ENCODE assay signal across 11 cellular contexts in genomic region chr5:113202904-113203716, GRCh38.
DNase-seq lines count a peak whose midpoint lies in the region; ATAC-seq and TF ChIP-seq lines count a peak whose summit lies in the region.
"Had no signal": no experiment of that assay in that cellular context is flagged by ENCODE, and none has a peak within 500 bp of the region (broad histone marks: within the 10 kb centered on the region; RNA-seq: fewer than 3 reads in every experiment).

No MANE protein-coding gene starts in this region.

- peaks cover 63% of the 10 kb centered on the region for H3K4me1 ChIP-seq in RWPE2 (ENCODE audit: insufficient read depth, poor library complexity, severe bottlenecking)

- H3K4me3 ChIP-seq in RWPE2 (ENCODE audit: severe bottlenecking) (peak overlapping the region; percentile 3), fibroblast of pulmonary artery (replicated peaks; ENCODE audit: low read depth, low read length) (peak overlapping the region; percentile 23)

- H3K36me3 ChIP-seq in RWPE2 (ENCODE audit: low read depth): no peaks in the 10 kb centered on the region

- TF ChIP-seq CTCF in RWPE2 (IDR thresholded peaks at IDR 0.05; ENCODE audit: poor library complexity, severe bottlenecking) (no peak), fibroblast of pulmonary artery (IDR thresholded peaks at IDR 0.05; ENCODE audit: low read length, missing control alignments) (no peak), neural crest cell (conservative IDR thresholded peaks at IDR 0.05) (no peak)

- DNase-seq in Caki2 (ENCODE audit: low read depth): peak; percentile 32
- peak; percentile 96 for DNase-seq in RWPE2 (ENCODE audit: low spot score)
- DNase-seq in fibroblast of pulmonary artery (ENCODE audit: low read depth): peak; percentile 69
- peak; percentile 53 for DNase-seq in neural crest cell (ENCODE audit: low read depth, low spot score)
- no peak for DNase-seq in NCI-H1092 (lab: John Stamatoyannopoulos, UW)
- no peak for DNase-seq in central memory CD4-positive, alpha-beta T cell
- DNase-seq: activated CD8-positive, alpha-beta memory T cell treated with anti-CD3 and anti-CD28 coated beads, Interleukin-2, amount 10 ng/mL, durations not matched to agents 7 days and 5 days; MM.1S had no signal

- in situ Hi-C loops in Caki2 (cut with HindIII; ENCODE audit: low pct_unique_long_range_greater_than_20kb, low sequenced_read_pairs): no loop called here

- peaks cover 70% of the 10 kb centered on the region for H3K4me1 Mint-ChIP-seq in neural crest cell
- H3K4me1 Mint-ChIP-seq: activated CD8-positive, alpha-beta memory T cell treated with anti-CD3 and anti-CD28 coated beads, Interleukin-2, amount 10 ng/mL, durations not matched to agents 7 days and 5 days had no signal

- H3K4me3 Mint-ChIP-seq in neural crest cell: peak overlapping the region; percentile 82
- H3K4me3 Mint-ChIP-seq: activated CD8-positive, alpha-beta memory T cell treated with anti-CD3 and anti-CD28 coated beads, Interleukin-2, amount 10 ng/mL, durations not matched to agents 7 days and 5 days; dendritic cell treated with granulocyte-macrophage colony-stimulating factor and Interleukin-4, amounts not matched to agents 40 ng/mL and 50 ng/mL, for 4 days had no signal

- H3K36me3 Mint-ChIP-seq in neural crest cell (ENCODE audit: low read depth): no peaks in the 10 kb centered on the region
- H3K36me3 Mint-ChIP-seq: activated CD8-positive, alpha-beta memory T cell treated with anti-CD3 and anti-CD28 coated beads, Interleukin-2, amount 10 ng/mL, durations not matched to agents 7 days and 5 days had no signal

- peak overlapping the region; percentile 62 for H3K27ac ChIP-seq in RWPE2 (ENCODE audit: poor library complexity, severe bottlenecking)

- H3K9me3 ChIP-seq in RWPE2 (ENCODE audit: severe bottlenecking): no peaks in the 10 kb centered on the region

- peaks cover 49% of the 10 kb centered on the region for H3K27me3 Mint-ChIP-seq in neural crest cell (ENCODE audit: low read depth)
- H3K27me3 Mint-ChIP-seq: activated CD8-positive, alpha-beta memory T cell treated with anti-CD3 and anti-CD28 coated beads, Interleukin-2, amount 10 ng/mL, durations not matched to agents 7 days and 5 days had no signal

- H3K27me3 ChIP-seq in RWPE2 (ENCODE audit: insufficient read depth, poor library complexity, severe bottlenecking): no peaks in the 10 kb centered on the region

- ATAC-seq in RWPE2 (ENCODE audit: low read depth): peak; percentile 80
- no peak for ATAC-seq in GM19328 (IDR thresholded peaks at IDR 0.05; ENCODE audit: unreplicated experiment)
- no peak for ATAC-seq in HG03469 (IDR thresholded peaks at IDR 0.05; ENCODE audit: unreplicated experiment)
- ATAC-seq: activated CD8-positive, alpha-beta memory T cell treated with anti-CD3 and anti-CD28 coated beads, Interleukin-2, amount 10 ng/mL, durations not matched to agents 7 days and 5 days had no signal

- peak overlapping the region; percentile 69 for H3K27ac Mint-ChIP-seq in neural crest cell (ENCODE audit: unreplicated experiment)
- H3K27ac Mint-ChIP-seq: activated CD8-positive, alpha-beta memory T cell treated with anti-CD3 and anti-CD28 coated beads, Interleukin-2, amount 10 ng/mL, durations not matched to agents 7 days and 5 days; dendritic cell treated with granulocyte-macrophage colony-stimulating factor and Interleukin-4, amounts not matched to agents 40 ng/mL and 50 ng/mL, for 4 days had no signal

- H3K9me3 Mint-ChIP-seq in neural crest cell: no peaks in the 10 kb centered on the region
- H3K9me3 Mint-ChIP-seq: dendritic cell treated with granulocyte-macrophage colony-stimulating factor and Interleukin-4, amounts not matched to agents 40 ng/mL and 50 ng/mL, for 4 days had no signal

Comparison
In these comparisons a context has a peak if more than half of its experiments do, and no peak if none do; other contexts are left out.
1. DNase-seq: peak in Caki2 (single experiment), RWPE2 (single experiment), fibroblast of pulmonary artery (single experiment) and neural crest cell (single experiment); none in NCI-H1092 (single experiment) and central memory CD4-positive, alpha-beta T cell (single experiment).